ENCODE assay signal across 8 cellular contexts in the genomic region with DNA sequence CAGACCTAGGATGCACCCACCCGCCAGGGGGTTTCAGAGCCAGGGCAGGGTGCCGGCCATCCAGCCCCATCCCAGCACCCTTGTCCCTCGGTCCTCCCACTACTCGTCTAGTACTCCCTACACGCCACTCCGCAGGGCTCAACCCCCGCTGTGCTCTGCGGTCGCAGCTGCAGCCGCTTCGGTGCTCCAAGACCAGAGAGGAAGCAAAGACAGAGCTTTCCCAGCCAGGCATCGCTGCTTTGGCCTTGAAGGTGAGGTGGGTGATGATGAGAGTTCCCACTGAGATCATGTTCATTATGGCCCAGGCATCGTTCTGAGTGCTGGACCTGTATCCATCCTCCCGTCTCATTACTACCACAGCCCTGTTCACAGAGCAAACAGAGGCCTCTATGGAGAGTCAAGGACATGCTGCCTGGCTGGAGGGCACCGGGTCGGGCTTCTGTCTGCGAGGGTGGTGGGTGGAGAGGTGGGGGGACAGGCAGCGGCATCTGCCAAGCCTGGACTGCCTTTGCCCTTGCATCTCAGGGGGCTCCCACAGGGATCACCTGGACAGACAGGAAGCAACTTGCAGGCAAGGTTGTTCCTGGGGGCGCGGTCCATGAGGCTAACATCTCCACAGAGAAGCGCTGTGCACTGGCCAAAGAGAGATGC.
DNase-seq lines count a peak whose midpoint lies in the region; ATAC-seq and TF ChIP-seq lines count a peak whose summit lies in the region.

No MANE protein-coding gene starts in this region.

- no peak overlapping the region for H3K4me3 ChIP-seq in CD4-positive, alpha-beta memory T cell (ENCODE audit: low read length in 2 of 2)
- H3K4me3 ChIP-seq in HUES64 (ENCODE audit: low read length) (peak overlapping the region; percentile 68), ascending aorta (peak overlapping the region; percentile 68 to 88)
- no peak overlapping the region for H3K4me3 ChIP-seq in naive thymus-derived CD4-positive, alpha-beta T cell (ENCODE audit: low read length)

- ATAC-seq in naive thymus-derived CD4-positive, alpha-beta T cell = no peak
- ATAC-seq in GM21367 (IDR thresholded peaks at IDR 0.05; ENCODE audit: unreplicated experiment) (no peak), left colon (no peak), GM18867 (IDR thresholded peaks at IDR 0.05; ENCODE audit: unreplicated experiment) (no peak)

- CTCF ChIA-PET in CD4-positive, alpha-beta memory T cell (lab: Charles Lee; ENCODE audit: partially characterized antibody) = no interaction called here
- CTCF ChIA-PET in naive thymus-derived CD4-positive, alpha-beta T cell (lab: Charles Lee) = interaction anchor here (2.0 to 2.1 kb wide), 2 partner anchors 28 to 41 kb away, joined by 6 to 10 read pairs; no protein-coding TSS in a partner anchor

- 31% methylated on average over 21 of the region's 21 CpGs for WGBS in HUES64

- intact Hi-C loops in CD4-positive, alpha-beta memory T cell (cut with micrococcal nuclease) = loop anchor here (2.0 to 5.0 kb wide), 3 partner anchors 95 to 177 kb away; no protein-coding TSS in a partner anchor
- intact Hi-C loops in ascending aorta (cut with DNase I) (loop anchor here (2.0 to 10.0 kb wide), 5 partner anchors 27 to 1719 kb away; a partner anchor contains a TSS), left colon (cut with DNase I, micrococcal nuclease) (no loop called here)
- intact Hi-C loops in naive thymus-derived CD4-positive, alpha-beta T cell (cut with micrococcal nuclease) = loop anchor here in 1 of 2 donors (5.0 kb wide), 1 partner anchor 79 kb away; no protein-coding TSS in a partner anchor

- peaks cover 23% of the 10 kb centered on the region for H3K4me1 ChIP-seq in CD4-positive, alpha-beta memory T cell (ENCODE audit: insufficient read depth, low read length)
- H3K4me1 ChIP-seq in HUES64 (ENCODE audit: insufficient read depth, low read length) (peaks cover 18% of the 10 kb centered on the region), ascending aorta (peaks cover 0 to 21% of the 10 kb centered on the region in 2 donors)
- peaks cover 10 to 17% of the 10 kb centered on the region in 2 donors for H3K4me1 ChIP-seq in naive thymus-derived CD4-positive, alpha-beta T cell (ENCODE audit: control insufficient read depth in 2 of 2, insufficient read depth in 2 of 2, low read length in 2 of 2)

- H3K36me3 Mint-ChIP-seq in CD4-positive, alpha-beta memory T cell = no peaks in the 10 kb centered on the region
- peaks cover 0 to 20% (median 4%) of the 10 kb centered on the region in 5 donors for H3K36me3 Mint-ChIP-seq in naive thymus-derived CD4-positive, alpha-beta T cell

- no peak overlapping the region for H3K27ac ChIP-seq in CD4-positive, alpha-beta memory T cell (ENCODE audit: low read depth, low read length)
- H3K27ac ChIP-seq in HUES64 (ENCODE audit: low read depth, low read length) (no peak overlapping the region), ascending aorta (peak overlapping the region; percentile 96 to 97), substantia nigra (ENCODE audit: low read depth, low read length, poor library complexity, severe bottlenecking) (no peak overlapping the region)
- H3K27ac ChIP-seq in naive thymus-derived CD4-positive, alpha-beta T cell (ENCODE audit: low read depth, low read length) = peak overlapping the region; percentile 45

- H3K9me3 Mint-ChIP-seq in CD4-positive, alpha-beta memory T cell = no peaks in the 10 kb centered on the region
- peaks cover 0 to 6% (median 0%) of the 10 kb centered on the region in 11 donors for H3K9me3 Mint-ChIP-seq in naive thymus-derived CD4-positive, alpha-beta T cell

- no peak for DNase-seq in CD4-positive, alpha-beta memory T cell
- DNase-seq in ascending aorta (ENCODE audit: low spot score in 2 of 2) (peak in 1 of 2 donors; percentile 60), substantia nigra (lab: John Stamatoyannopoulos, UW) (no peak), left colon (no peak)
- peak in 1 of 9 donors; percentile 26 for DNase-seq in naive thymus-derived CD4-positive, alpha-beta T cell

- H3K27me3 ChIP-seq in CD4-positive, alpha-beta memory T cell (ENCODE audit: insufficient read depth, low read length) = no peaks in the 10 kb centered on the region
- peaks cover 32% of the 10 kb centered on the region for H3K27me3 ChIP-seq in HUES64 (ENCODE audit: insufficient read depth, low read length)
- no peaks in the 10 kb centered on the region for H3K27me3 ChIP-seq in ascending aorta
- no peaks in the 10 kb centered on the region for H3K27me3 ChIP-seq in naive thymus-derived CD4-positive, alpha-beta T cell (ENCODE audit: control insufficient read depth in 2 of 2, insufficient read depth in 2 of 2, low read length in 2 of 2)

- H3K4me3 Mint-ChIP-seq in CD4-positive, alpha-beta memory T cell = peak overlapping the region; percentile 68 to 96 (median 92)
- H3K4me3 Mint-ChIP-seq in naive thymus-derived CD4-positive, alpha-beta T cell = peak overlapping the region; percentile 66 to 95 (median 90)

- TF ChIP-seq CTCF in ascending aorta (IDR thresholded peaks at IDR 0.05) = no peak

- no peak overlapping the region for H3K9ac ChIP-seq in HUES64 (ENCODE audit: low read depth, low read length)

- POLR2A ChIA-PET in CD4-positive, alpha-beta memory T cell (lab: Charles Lee; ENCODE audit: partially characterized antibody) = interaction anchor here (2.2 to 8.8 kb wide), 3 partner anchors 12 to 130 kb away, joined by 17 to 169 read pairs (median 18); no protein-coding TSS in a partner anchor
- POLR2A ChIA-PET in naive thymus-derived CD4-positive, alpha-beta T cell (lab: Charles Lee) = interaction anchor here (2.2 to 2.8 kb wide), 3 partner anchors 33 to 67 kb away, joined by 13 to 24 read pairs (median 18); a partner anchor contains a TSS

- H3K27me3 Mint-ChIP-seq in CD4-positive, alpha-beta memory T cell = no peaks in the 10 kb centered on the region
- no peaks in the 10 kb centered on the region for H3K27me3 Mint-ChIP-seq in naive thymus-derived CD4-positive, alpha-beta T cell

- H3K9me3 ChIP-seq in CD4-positive, alpha-beta memory T cell (ENCODE audit: control insufficient read depth in 1 of 2, low read length in 2 of 2) = no peaks in the 10 kb centered on the region
- H3K9me3 ChIP-seq in HUES64 (ENCODE audit: insufficient read depth, low read depth, low read length) (peaks cover 6% of the 10 kb centered on the region; the same call in 1 of the 2 replicates), ascending aorta (no peaks in the 10 kb centered on the region)
- H3K9me3 ChIP-seq in naive thymus-derived CD4-positive, alpha-beta T cell (ENCODE audit: control insufficient read depth in 2 of 3, low read length in 3 of 3) = no peaks in the 10 kb centered on the region

- H3K4me1 Mint-ChIP-seq in CD4-positive, alpha-beta memory T cell = peaks cover 23 to 53% (median 32%) of the 10 kb centered on the region in 4 donors
- peaks cover 10 to 59% (median 43%) of the 10 kb centered on the region in 7 donors for H3K4me1 Mint-ChIP-seq in naive thymus-derived CD4-positive, alpha-beta T cell

- H3K36me3 ChIP-seq in CD4-positive, alpha-beta memory T cell (ENCODE audit: insufficient read depth, low read length) = no peaks in the 10 kb centered on the region
- H3K36me3 ChIP-seq in HUES64 (ENCODE audit: insufficient read depth, low read length) = no peaks in the 10 kb centered on the region
- no peaks in the 10 kb centered on the region for H3K36me3 ChIP-seq in ascending aorta
- H3K36me3 ChIP-seq in naive thymus-derived CD4-positive, alpha-beta T cell (ENCODE audit: control insufficient read depth in 2 of 3, insufficient read depth in 3 of 3, low read length in 3 of 3) = no peaks in the 10 kb centered on the region

- H3K27ac Mint-ChIP-seq in CD4-positive, alpha-beta memory T cell = peak overlapping the region; percentile 43 to 87 (median 80)
- peak overlapping the region; percentile 68 to 89 (median 84) for H3K27ac Mint-ChIP-seq in naive thymus-derived CD4-positive, alpha-beta T cell

Comparison
In these comparisons a context has a peak if more than half of its experiments do, and no peak if none do; other contexts are left out.
1. H3K27ac ChIP-seq: peak in ascending aorta (2 of 2) and naive thymus-derived CD4-positive, alpha-beta T cell (single experiment); none in CD4-positive, alpha-beta memory T cell (single experiment), HUES64 (single experiment) and substantia nigra (single experiment).
2. H3K4me3 ChIP-seq: peak in HUES64 (single experiment) and ascending aorta (2 of 2); none in CD4-positive, alpha-beta memory T cell (0 of 2) and naive thymus-derived CD4-positive, alpha-beta T cell (single experiment).
3. intact Hi-C loops: an anchor here in CD4-positive, alpha-beta memory T cell (2.0 to 5.0 kb wide) and ascending aorta (2.0 to 10.0 kb wide); none called in left colon.